1 cellular context compared by ENCODE assay signal in the genomic region with DNA sequence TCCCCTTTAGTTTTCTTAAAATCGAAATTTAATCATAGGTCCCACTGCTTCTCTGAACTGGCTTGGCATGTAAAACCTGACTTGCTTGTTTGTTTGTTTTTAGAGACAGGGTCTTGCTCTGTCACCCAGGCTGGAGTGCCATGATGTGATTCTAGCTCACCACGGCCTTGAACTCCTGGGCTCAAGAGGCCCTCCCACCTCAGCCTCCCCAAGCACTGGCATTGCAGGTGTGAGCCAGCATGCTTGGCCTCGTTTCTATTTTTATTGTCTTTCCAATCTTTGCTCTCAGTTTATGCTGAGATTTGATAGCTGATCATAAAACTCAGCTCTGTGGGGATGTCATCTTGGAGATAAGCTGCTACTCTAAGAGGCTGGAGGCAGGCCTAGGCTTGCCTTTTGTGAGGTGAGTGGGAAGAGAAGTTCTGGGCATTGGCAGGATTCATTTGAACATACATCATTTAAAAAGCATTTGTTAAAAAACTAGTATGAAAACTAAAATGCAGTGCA.
TF ChIP-seq lines count a peak whose summit lies in the region.

No MANE protein-coding gene starts in this region.

TF ChIP-seq in HEK293, 187 proteins besides CTCF, POLR2A, EP300 and RAD21 (continued from another document and continues in another):
- TF ChIP-seq ZNF248 (tag by site-specific recombination; IDR thresholded peaks at IDR 0.05) (no peak), ZNF529 (tag by site-specific recombination; IDR thresholded peaks at IDR 0.05; ENCODE audit: insufficient replicate concordance) (peak; percentile 11), ZNF175 (tag by site-specific recombination; IDR thresholded peaks at IDR 0.05) (no peak), KLF9 (tag by site-specific recombination; IDR thresholded peaks at IDR 0.05; ENCODE audit: low read depth) (0 out of 2 replicates have a peak, but pooled peaks have one; percentile 22), ZNF433 (tag by site-specific recombination; IDR thresholded peaks at IDR 0.05; ENCODE audit: low read depth) (no peak), ZBTB20 (tag by site-specific recombination; IDR thresholded peaks at IDR 0.05) (no peak), REPIN1 (tag by site-specific recombination; IDR thresholded peaks at IDR 0.05; ENCODE audit: low read depth) (no peak), MYNN (tag by site-specific recombination; IDR thresholded peaks at IDR 0.05; ENCODE audit: borderline replicate concordance) (no peak), ZNF16 (tag by site-specific recombination; IDR thresholded peaks at IDR 0.05; ENCODE audit: low read depth) (no peak), ZNF394 (tag by site-specific recombination; IDR thresholded peaks at IDR 0.05; ENCODE audit: borderline replicate concordance) (peak; percentile 95), ZNF350 (tag by site-specific recombination; IDR thresholded peaks at IDR 0.05) (no peak), ZNF174 (tag by site-specific recombination; IDR thresholded peaks at IDR 0.05) (no peak), GFI1B (tag by site-specific recombination; IDR thresholded peaks at IDR 0.05) (peak; percentile 100), RBAK (tag by site-specific recombination; IDR thresholded peaks at IDR 0.05) (no peak), ZNF692 (tag by site-specific recombination; IDR thresholded peaks at IDR 0.05) (peak; percentile 92), SP7 (tag by site-specific recombination; IDR thresholded peaks at IDR 0.05) (peak; percentile 99), ZNF138 (tag by site-specific recombination; IDR thresholded peaks at IDR 0.05; ENCODE audit: borderline replicate concordance) (no peak), MEIS1 (CRISPR knock-in tag; IDR thresholded peaks at IDR 0.05; ENCODE audit: borderline replicate concordance) (no peak), ZNF155 (tag by site-specific recombination; IDR thresholded peaks at IDR 0.05) (no peak), ZNF623 (tag by site-specific recombination; IDR thresholded peaks at IDR 0.05) (no peak), ZNF221 (tag by site-specific recombination; IDR thresholded peaks at IDR 0.05; ENCODE audit: borderline replicate concordance) (no peak), ZNF548 (tag by site-specific recombination; IDR thresholded peaks at IDR 0.05) (no peak), ZNF404 (tag by site-specific recombination; IDR thresholded peaks at IDR 0.05) (no peak), PRDM2 (tag by site-specific recombination; IDR thresholded peaks at IDR 0.05; ENCODE audit: borderline replicate concordance) (no peak), ZNF513 (tag by site-specific recombination; IDR thresholded peaks at IDR 0.05) (no peak), ATF2 (tag by site-specific recombination; IDR thresholded peaks at IDR 0.05; ENCODE audit: low read depth) (peak; percentile 51), ZNF664 (tag by site-specific recombination; IDR thresholded peaks at IDR 0.05) (peak; percentile 92), ZNF266 (tag by site-specific recombination; IDR thresholded peaks at IDR 0.05; ENCODE audit: low read depth) (no peak), ZNF76 (tag by site-specific recombination; IDR thresholded peaks at IDR 0.05; ENCODE audit: borderline replicate concordance, low read depth) (no peak), SETDB1 (IDR thresholded peaks at IDR 0.05; ENCODE audit: insufficient read length, low read length) (no peak), ZFP37 (tag by site-specific recombination; IDR thresholded peaks at IDR 0.05) (peak; percentile 75; the same call in 1 of the 2 replicates), ZNF24 (tag by site-specific recombination; IDR thresholded peaks at IDR 0.05) (peak; percentile 93), MZF1 (tag by site-specific recombination; IDR thresholded peaks at IDR 0.05; ENCODE audit: borderline replicate concordance) (peak; percentile 98), HOXD13 (CRISPR knock-in tag; IDR thresholded peaks at IDR 0.05; ENCODE audit: borderline replicate concordance) (0 out of 2 replicates have a peak, but pooled peaks have one; percentile 69)
- TF ChIP-seq, protein P1, sequence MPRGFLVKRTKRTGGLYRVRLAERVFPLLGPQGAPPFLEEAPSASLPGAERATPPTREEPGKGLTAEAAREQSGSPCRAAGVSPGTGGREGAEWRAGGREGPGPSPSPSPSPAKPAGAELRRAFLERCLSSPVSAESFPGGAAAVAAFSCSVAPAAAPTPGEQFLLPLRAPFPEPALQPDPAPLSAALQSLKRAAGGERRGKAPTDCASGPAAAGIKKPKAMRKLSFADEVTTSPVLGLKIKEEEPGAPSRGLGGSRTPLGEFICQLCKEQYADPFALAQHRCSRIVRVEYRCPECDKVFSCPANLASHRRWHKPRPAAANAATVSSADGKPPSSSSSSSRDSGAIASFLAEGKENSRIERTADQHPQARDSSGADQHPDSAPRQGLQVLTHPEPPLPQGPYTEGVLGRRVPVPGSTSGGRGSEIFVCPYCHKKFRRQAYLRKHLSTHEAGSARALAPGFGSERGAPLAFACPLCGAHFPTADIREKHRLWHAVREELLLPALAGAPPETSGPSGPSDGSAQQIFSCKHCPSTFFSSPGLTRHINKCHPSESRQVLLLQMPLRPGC (tag by site-specific recombination; IDR thresholded peaks at IDR 0.05), result peak; percentile 92
- TF ChIP-seq, protein P2, sequence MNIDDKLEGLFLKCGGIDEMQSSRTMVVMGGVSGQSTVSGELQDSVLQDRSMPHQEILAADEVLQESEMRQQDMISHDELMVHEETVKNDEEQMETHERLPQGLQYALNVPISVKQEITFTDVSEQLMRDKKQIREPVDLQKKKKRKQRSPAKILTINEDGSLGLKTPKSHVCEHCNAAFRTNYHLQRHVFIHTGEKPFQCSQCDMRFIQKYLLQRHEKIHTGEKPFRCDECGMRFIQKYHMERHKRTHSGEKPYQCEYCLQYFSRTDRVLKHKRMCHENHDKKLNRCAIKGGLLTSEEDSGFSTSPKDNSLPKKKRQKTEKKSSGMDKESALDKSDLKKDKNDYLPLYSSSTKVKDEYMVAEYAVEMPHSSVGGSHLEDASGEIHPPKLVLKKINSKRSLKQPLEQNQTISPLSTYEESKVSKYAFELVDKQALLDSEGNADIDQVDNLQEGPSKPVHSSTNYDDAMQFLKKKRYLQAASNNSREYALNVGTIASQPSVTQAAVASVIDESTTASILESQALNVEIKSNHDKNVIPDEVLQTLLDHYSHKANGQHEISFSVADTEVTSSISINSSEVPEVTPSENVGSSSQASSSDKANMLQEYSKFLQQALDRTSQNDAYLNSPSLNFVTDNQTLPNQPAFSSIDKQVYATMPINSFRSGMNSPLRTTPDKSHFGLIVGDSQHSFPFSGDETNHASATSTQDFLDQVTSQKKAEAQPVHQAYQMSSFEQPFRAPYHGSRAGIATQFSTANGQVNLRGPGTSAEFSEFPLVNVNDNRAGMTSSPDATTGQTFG (tag by site-specific recombination; IDR thresholded peaks at IDR 0.05; ENCODE audit: borderline replicate concordance), result no peak
- TF ChIP-seq, protein P3, sequence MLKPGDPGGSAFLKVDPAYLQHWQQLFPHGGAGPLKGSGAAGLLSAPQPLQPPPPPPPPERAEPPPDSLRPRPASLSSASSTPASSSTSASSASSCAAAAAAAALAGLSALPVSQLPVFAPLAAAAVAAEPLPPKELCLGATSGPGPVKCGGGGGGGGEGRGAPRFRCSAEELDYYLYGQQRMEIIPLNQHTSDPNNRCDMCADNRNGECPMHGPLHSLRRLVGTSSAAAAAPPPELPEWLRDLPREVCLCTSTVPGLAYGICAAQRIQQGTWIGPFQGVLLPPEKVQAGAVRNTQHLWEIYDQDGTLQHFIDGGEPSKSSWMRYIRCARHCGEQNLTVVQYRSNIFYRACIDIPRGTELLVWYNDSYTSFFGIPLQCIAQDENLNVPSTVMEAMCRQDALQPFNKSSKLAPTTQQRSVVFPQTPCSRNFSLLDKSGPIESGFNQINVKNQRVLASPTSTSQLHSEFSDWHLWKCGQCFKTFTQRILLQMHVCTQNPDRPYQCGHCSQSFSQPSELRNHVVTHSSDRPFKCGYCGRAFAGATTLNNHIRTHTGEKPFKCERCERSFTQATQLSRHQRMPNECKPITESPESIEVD (tag by site-specific recombination; IDR thresholded peaks at IDR 0.05), result peak; percentile 98
- TF ChIP-seq, protein P4, sequence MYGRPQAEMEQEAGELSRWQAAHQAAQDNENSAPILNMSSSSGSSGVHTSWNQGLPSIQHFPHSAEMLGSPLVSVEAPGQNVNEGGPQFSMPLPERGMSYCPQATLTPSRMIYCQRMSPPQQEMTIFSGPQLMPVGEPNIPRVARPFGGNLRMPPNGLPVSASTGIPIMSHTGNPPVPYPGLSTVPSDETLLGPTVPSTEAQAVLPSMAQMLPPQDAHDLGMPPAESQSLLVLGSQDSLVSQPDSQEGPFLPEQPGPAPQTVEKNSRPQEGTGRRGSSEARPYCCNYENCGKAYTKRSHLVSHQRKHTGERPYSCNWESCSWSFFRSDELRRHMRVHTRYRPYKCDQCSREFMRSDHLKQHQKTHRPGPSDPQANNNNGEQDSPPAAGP (tag by site-specific recombination; IDR thresholded peaks at IDR 0.05), result no peak
- TF ChIP-seq, protein P5, sequence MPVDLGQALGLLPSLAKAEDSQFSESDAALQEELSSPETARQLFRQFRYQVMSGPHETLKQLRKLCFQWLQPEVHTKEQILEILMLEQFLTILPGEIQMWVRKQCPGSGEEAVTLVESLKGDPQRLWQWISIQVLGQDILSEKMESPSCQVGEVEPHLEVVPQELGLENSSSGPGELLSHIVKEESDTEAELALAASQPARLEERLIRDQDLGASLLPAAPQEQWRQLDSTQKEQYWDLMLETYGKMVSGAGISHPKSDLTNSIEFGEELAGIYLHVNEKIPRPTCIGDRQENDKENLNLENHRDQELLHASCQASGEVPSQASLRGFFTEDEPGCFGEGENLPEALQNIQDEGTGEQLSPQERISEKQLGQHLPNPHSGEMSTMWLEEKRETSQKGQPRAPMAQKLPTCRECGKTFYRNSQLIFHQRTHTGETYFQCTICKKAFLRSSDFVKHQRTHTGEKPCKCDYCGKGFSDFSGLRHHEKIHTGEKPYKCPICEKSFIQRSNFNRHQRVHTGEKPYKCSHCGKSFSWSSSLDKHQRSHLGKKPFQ (tag by site-specific recombination; IDR thresholded peaks at IDR 0.05), result peak; percentile 98
